Comparison of ENCODE assay signal across 8 cellular contexts in the genomic region with DNA sequence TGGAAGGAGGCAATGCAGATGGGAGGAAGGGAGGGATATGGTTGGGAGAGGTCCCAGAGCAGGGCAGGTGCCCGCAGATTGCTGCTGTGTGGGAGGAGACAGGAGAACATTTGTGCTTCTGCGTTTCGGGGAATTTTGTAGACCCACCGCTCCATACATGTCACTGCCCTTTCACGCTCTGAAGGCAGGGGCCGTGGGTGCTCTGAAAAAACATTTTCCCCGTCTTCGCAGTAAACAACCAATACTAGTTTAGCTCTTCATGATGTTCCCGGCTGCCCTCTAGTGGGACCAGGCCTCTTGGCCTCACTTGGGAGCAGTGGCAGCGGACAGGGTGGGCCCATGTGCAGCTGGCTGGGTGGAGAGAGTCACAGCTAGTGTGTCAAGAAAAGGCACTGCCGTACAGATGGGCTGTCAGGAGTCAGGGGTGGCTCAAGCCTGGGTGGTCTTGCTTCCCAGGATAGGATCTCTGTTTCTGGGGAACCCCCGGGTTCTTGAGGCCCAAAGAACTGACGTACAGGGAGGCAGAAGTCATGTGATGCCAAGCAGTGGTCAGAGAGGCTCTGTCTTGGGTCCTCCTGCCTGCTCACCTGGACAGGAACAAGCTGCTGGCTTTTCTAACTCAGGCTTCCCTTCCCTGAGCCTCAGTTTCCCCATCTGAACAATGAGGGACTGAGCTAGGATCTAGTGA. TPM values are rescaled to one million over a fixed set of nuclear protein-coding genes. Genes with fewer than 3 reads are reported as not detected.
DNase-seq lines count a peak whose midpoint lies in the region; ATAC-seq and TF ChIP-seq lines count a peak whose summit lies in the region.

No MANE protein-coding gene starts in this region.

- no peak overlapping the region for H4K8ac ChIP-seq in neuronal stem cell (ENCODE audit: low read depth, low read length)

- H3K14ac ChIP-seq in neuronal stem cell (ENCODE audit: low read length), result no peak overlapping the region

- H2BK120ac ChIP-seq in neuronal stem cell (ENCODE audit: low read depth, low read length), result no peak overlapping the region

- H3K79me2 ChIP-seq in Karpas-422 (ENCODE audit: low read length), result peaks cover 7% of the 10 kb centered on the region

- H2BK5ac ChIP-seq in neuronal stem cell (ENCODE audit: low read length), result no peak overlapping the region

- peaks cover 54% of the 10 kb centered on the region for H3K4me1 ChIP-seq in Karpas-422 (ENCODE audit: low read length)
- peaks cover 5% of the 10 kb centered on the region for H3K4me1 ChIP-seq in foreskin keratinocyte
- peaks cover 0 to 2% of the 10 kb centered on the region in 2 donors for H3K4me1 ChIP-seq in neuronal stem cell (ENCODE audit: control insufficient read depth in 2 of 2, insufficient read depth in 1 of 2, low read depth in 1 of 2, low read length in 2 of 2)

- H3K27me3 ChIP-seq in Karpas-422 (ENCODE audit: low read length), result no peaks in the 10 kb centered on the region
- H3K27me3 ChIP-seq in foreskin keratinocyte, result no peaks in the 10 kb centered on the region
- peaks cover 0 to 3% (median 0%) of the 10 kb centered on the region in 3 experiments for H3K27me3 ChIP-seq in neuronal stem cell (ENCODE audit: control insufficient read depth in 3 of 3, insufficient read depth in 3 of 3, low read depth in 1 of 3, low read length in 3 of 3)

- WGBS in neuronal stem cell (ENCODE audit: extremely low coverage in 2 of 2, insufficient read length in 2 of 2, insufficient replicate concordance in 1 of 2), 2 donors, result no CpG with 5 or more reads among the region's 13 CpGs

- no peak overlapping the region for H2AK5ac ChIP-seq in neuronal stem cell (ENCODE audit: low read depth, low read length)

- no peaks in the 10 kb centered on the region for H4K20me1 ChIP-seq in Karpas-422 (ENCODE audit: insufficient read depth, low read depth, low read length)

- H3K4me1 Mint-ChIP-seq in activated T-helper 17 cell treated with anti-CD3 and anti-CD28 coated beads, Interleukin-2, amount 50 U/mL, for 72 hours, result peaks cover 28% of the 10 kb centered on the region

- H3K36me3 ChIP-seq in Karpas-422 (ENCODE audit: insufficient read depth, low read length) (peaks cover 16% of the 10 kb centered on the region; the same call in 1 of the 2 replicates), neuronal stem cell (replicated peaks in 1 of 2; ENCODE audit: control insufficient read depth in 2 of 2, insufficient read depth in 2 of 2, low read length in 2 of 2) (no peaks in the 10 kb centered on the region)

- peak overlapping the region; percentile 6 for H3K23ac ChIP-seq in neuronal stem cell (ENCODE audit: low read depth, low read length, poor library complexity)

- H2AFZ ChIP-seq in Karpas-422 (ENCODE audit: low read length) (no peak overlapping the region), neuronal stem cell (ENCODE audit: low read length) (peak overlapping the region; percentile 79)

- H3K27me3 Mint-ChIP-seq in activated T-helper 17 cell treated with anti-CD3 and anti-CD28 coated beads, Interleukin-2, amount 50 U/mL, for 72 hours, result no peaks in the 10 kb centered on the region

- TF ChIP-seq CTCF in foreskin keratinocyte (conservative IDR thresholded peaks at IDR 0.05), result peak; percentile 75

- H3K27ac Mint-ChIP-seq in activated T-helper 17 cell treated with anti-CD3 and anti-CD28 coated beads, Interleukin-2, amount 50 U/mL, for 72 hours, result peak overlapping the region; percentile 82

- no peak for ATAC-seq in activated T-helper 17 cell treated with anti-CD3 and anti-CD28 coated beads, Interleukin-2, amount 50 U/mL, for 72 hours (replicated peaks)
- no peak for ATAC-seq in foreskin keratinocyte
- no peak for ATAC-seq in HG03457 (IDR thresholded peaks at IDR 0.05; ENCODE audit: unreplicated experiment)

- no peak overlapping the region for H3K4me3 Mint-ChIP-seq in activated T-helper 17 cell treated with anti-CD3 and anti-CD28 coated beads, Interleukin-2, amount 50 U/mL, for 72 hours

- peak; percentile 50 for DNase-seq in G401 (ENCODE audit: low spot score)
- peak; percentile 91 for DNase-seq in Karpas-422
- peak in 1 of 2 donors; percentile 25 for DNase-seq in foreskin keratinocyte
- peak; percentile 39 for DNase-seq in neuronal stem cell (ENCODE audit: low spot score)
- DNase-seq in cerebellar nuclear complex (lab: John Stamatoyannopoulos, UW), result no peak
- no peak for DNase-seq in NCI-H2081 (lab: John Stamatoyannopoulos, UW)

- no peaks in the 10 kb centered on the region for H3K79me1 ChIP-seq in neuronal stem cell (ENCODE audit: low read depth, low read length)

- H3K9ac ChIP-seq in Karpas-422 (ENCODE audit: low read length) (peak overlapping the region; percentile 58), neuronal stem cell (ENCODE audit: low read depth, low read length, poor library complexity) (no peak overlapping the region)

- no peak overlapping the region for H2BK12ac ChIP-seq in neuronal stem cell (ENCODE audit: low read length)

- H3K9me2 ChIP-seq in Karpas-422 (replicated peaks; ENCODE audit: insufficient read depth, low read length), result no peaks in the 10 kb centered on the region

- no peaks in the 10 kb centered on the region for H3K9me3 ChIP-seq in Karpas-422 (ENCODE audit: low read length)
- H3K9me3 ChIP-seq in neuronal stem cell (replicated peaks in 1 of 2; ENCODE audit: control insufficient read depth in 2 of 2, insufficient read depth in 1 of 2, low read depth in 1 of 2, low read length in 2 of 2), result peaks cover 2 to 4% of the 10 kb centered on the region in 2 donors

- peaks cover 99% of the 10 kb centered on the region for H3K36me3 Mint-ChIP-seq in activated T-helper 17 cell treated with anti-CD3 and anti-CD28 coated beads, Interleukin-2, amount 50 U/mL, for 72 hours (ENCODE audit: low read depth)

- H3K4ac ChIP-seq in neuronal stem cell (ENCODE audit: low read length), result no peak overlapping the region

- no peak overlapping the region for H2BK15ac ChIP-seq in neuronal stem cell (ENCODE audit: low read length)

- in situ Hi-C loops in G401 (cut with HindIII; ENCODE audit: low sequenced_read_pairs), result no loop called here

- peak overlapping the region; percentile 37 for H3K4me2 ChIP-seq in Karpas-422 (ENCODE audit: low read depth, low read length, poor library complexity, severe bottlenecking)
- no peak overlapping the region for H3K4me2 ChIP-seq in neuronal stem cell (ENCODE audit: insufficient read depth, low read length, poor library complexity, severe bottlenecking)

- no peak overlapping the region for H4K91ac ChIP-seq in neuronal stem cell (ENCODE audit: low read depth, low read length, poor library complexity)

- H3K9me3 Mint-ChIP-seq in activated T-helper 17 cell treated with anti-CD3 and anti-CD28 coated beads, Interleukin-2, amount 50 U/mL, for 72 hours, result no peaks in the 10 kb centered on the region

- H3K27ac ChIP-seq in Karpas-422 (ENCODE audit: low read length) (peak overlapping the region; percentile 99), foreskin keratinocyte (no peak overlapping the region), neuronal stem cell (replicated peaks; ENCODE audit: low read length) (no peak overlapping the region)

- no peak overlapping the region; the same call in 1 of the 2 replicates for H3K4me3 ChIP-seq in Karpas-422 (ENCODE audit: low read length)
- no peak overlapping the region for H3K4me3 ChIP-seq in neuronal stem cell (ENCODE audit: low read length in 2 of 2)

- H3K18ac ChIP-seq in neuronal stem cell (ENCODE audit: low read length), result peak overlapping the region; percentile 25

RNA-seq across cellular contexts. Expression of a gene that starts 46.5 kb away (rescaled TPM):
- total RNA-seq in G401 (2014; rRNA removed; shearing (Covaris generic)), result 31.9 and 36.7 TPM in 2 replicates
- total RNA-seq in Karpas-422 (2014; rRNA removed; shearing (Covaris generic); ENCODE audit: low replicate concordance), result 4.6 and 5.1 TPM in 2 replicates
- 1 to 10 TPM; 3.8 to 4.4 TPM for total RNA-seq in activated T-helper 17 cell treated with anti-CD3 and anti-CD28 coated beads, Interleukin-2, amount 50 U/mL, for 72 hours
- total RNA-seq in foreskin keratinocyte, result 22.9 and 23.5 TPM in 2 replicates
- polyA plus RNA-seq in foreskin keratinocyte, result 30.5 and 33.6 TPM in 2 replicates
- 60.5 TPM for polyA plus RNA-seq in neuronal stem cell (2013, experiment 1 of 2)
- 61.7 TPM for polyA plus RNA-seq in neuronal stem cell (2013, experiment 2 of 2)

RNA-seq across cellular contexts. Expression of a gene that starts 56.5 kb away (rescaled TPM):
- total RNA-seq in G401 (2014; rRNA removed; shearing (Covaris generic)), result 0.07 TPM in 1 of 2 replicates, not detected in the other
- 103 and 116 TPM in 2 replicates for total RNA-seq in Karpas-422 (2014; rRNA removed; shearing (Covaris generic); ENCODE audit: low replicate concordance)
- 100 to 1,000 TPM; 182 to 219 TPM for total RNA-seq in activated T-helper 17 cell treated with anti-CD3 and anti-CD28 coated beads, Interleukin-2, amount 50 U/mL, for 72 hours
- 8.4 and 10.3 TPM in 2 replicates for total RNA-seq in foreskin keratinocyte
- polyA plus RNA-seq in foreskin keratinocyte, result 5.2 and 5.8 TPM in 2 replicates
- 0.06 TPM for polyA plus RNA-seq in neuronal stem cell (2013, experiment 1 of 2)
- 0.39 TPM for polyA plus RNA-seq in neuronal stem cell (2013, experiment 2 of 2)

Comparison
In these comparisons a context has a peak if more than half of its experiments do, and no peak if none do; other contexts are left out.
1. DNase-seq: peak in G401 (single experiment), Karpas-422 (single experiment) and neuronal stem cell (single experiment); none in cerebellar nuclear complex (0 of 2) and NCI-H2081 (0 of 2).